In the genomic region with DNA sequence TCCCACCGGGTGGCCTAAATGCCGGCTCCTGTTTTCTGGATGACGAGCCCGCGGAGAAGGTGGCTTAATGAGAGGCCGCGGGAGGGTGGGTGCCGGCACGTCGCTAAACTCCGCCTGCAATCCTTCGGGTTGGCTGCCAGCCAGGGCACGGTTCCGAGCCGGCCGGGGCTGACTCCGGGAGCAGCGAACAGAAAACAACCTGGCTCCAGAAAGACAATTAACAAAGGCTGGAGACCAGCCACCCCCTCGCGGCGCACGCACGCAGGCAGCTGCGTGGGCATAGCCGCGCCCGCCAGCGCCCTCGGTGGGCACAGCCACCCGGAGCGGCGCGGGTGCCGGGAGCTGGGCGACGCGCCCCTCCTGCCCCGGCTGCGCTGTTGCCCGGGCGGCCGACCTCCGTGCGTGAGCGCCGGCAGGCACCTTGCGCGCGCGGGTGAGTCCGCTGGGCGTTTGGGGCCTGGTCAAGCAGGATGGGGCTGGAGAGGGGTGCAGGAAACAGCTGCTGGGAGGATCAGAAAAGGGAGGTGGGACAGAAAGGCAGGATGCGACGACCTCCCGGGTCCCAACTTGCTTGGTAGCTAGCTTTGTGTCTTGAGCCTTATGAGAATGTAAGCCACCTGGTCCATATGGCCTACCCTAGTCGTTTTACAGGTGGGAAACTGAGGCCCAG, we compare ENCODE assay signal across 8 cellular contexts. TPM values are rescaled to one million over a fixed set of nuclear protein-coding genes. Genes with fewer than 3 reads are reported as not detected.
DNase-seq lines count a peak whose midpoint lies in the region; ATAC-seq and TF ChIP-seq lines count a peak whose summit lies in the region.

A gene with protein sequence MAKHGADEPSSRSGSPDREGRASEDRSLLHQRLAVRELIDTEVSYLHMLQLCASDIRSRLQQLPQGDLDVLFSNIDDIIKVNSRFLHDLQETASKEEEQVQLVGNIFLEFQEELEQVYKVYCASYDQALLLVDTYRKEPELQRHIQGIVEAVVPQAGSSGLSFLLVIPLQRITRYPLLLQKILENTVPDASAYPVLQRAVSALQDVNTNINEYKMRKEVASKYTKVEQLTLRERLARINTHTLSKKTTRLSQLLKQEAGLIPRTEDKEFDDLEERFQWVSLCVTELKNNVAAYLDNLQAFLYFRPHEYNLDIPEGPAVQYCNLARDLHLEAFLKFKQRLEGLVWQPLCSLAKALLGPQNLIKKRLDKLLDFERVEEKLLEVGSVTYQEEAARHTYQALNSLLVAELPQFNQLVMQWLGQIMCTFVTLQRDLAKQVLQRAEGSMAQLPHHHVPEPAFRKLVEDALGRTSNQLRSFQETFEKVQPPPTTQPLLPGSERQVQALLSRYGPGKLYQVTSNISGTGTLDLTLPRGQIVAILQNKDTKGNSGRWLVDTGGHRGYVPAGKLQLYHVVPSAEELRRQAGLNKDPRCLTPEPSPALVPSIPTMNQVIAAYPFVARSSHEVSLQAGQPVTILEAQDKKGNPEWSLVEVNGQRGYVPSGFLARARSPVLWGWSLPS (plus strand): TSS at position 307 of the 670 bp plus-strand sequence. CDS start 16,272 bp downstream, outside the sequence.

- WGBS in IMR-90 (ENCODE audit: extremely low coverage in 2 of 2, insufficient read length in 1 of 2), 2 experiments: 6% methylated on average over 48 of the region's 56 CpGs; no CpG with 5 or more reads in 1 of the 2 experiments
- WGBS in mammary epithelial cell (ENCODE audit: low coverage, missing lambda C conversion rate): 3% methylated on average over 31 of the region's 56 CpGs

- no peak within 1 kb of the TSS for H3K56ac ChIP-seq in IMR-90 (ENCODE audit: extremely low read depth, insufficient read depth, low read length)

- intact Hi-C loops in IMR-90 (cut with micrococcal nuclease): loop anchor here (5.0 kb wide), 1 partner anchor 36 kb away; no protein-coding TSS in a partner anchor
- intact Hi-C loops in mammary epithelial cell (cut with micrococcal nuclease): loop anchor here (1.0 kb wide), 1 partner anchor 37 kb away; no protein-coding TSS in a partner anchor
- intact Hi-C loops in gastrocnemius medialis (cut with DNase I; ENCODE audit: low total_unique reads): no loop called here

- no TSS peak for BruUV-seq in IMR-90 (replicated peaks; lab: Mats Ljungman, UMichigan)
- TSS peak; percentile 57 for BruUV-seq in mammary epithelial cell (replicated peaks; lab: Mats Ljungman, UMichigan)

- no peaks in the 10 kb centered on the region; a peak in 1 of 4 replicates for H3K79me1 ChIP-seq in IMR-90 (ENCODE audit: low read depth in 1 of 2, low read length in 2 of 2)

- peaks cover 2% of the 10 kb centered on the region for H3K79me2 ChIP-seq in mammary epithelial cell (ENCODE audit: insufficient read depth, low read length)

- H2AFZ ChIP-seq in IMR-90 (replicated peaks; ENCODE audit: low read length, poor library complexity) (peak within 1 kb of the TSS; percentile 92), mammary epithelial cell (ENCODE audit: low read depth, low read length) (peak within 1 kb of the TSS; percentile 99)

- H3K4ac ChIP-seq in IMR-90 (ENCODE audit: low read depth, low read length): peak within 1 kb of the TSS; percentile 75

- H3K4me2 ChIP-seq in IMR-90 (ENCODE audit: low read depth, low read length): peak within 1 kb of the TSS; percentile 50
- H3K4me2 ChIP-seq in mammary epithelial cell (ENCODE audit: insufficient read depth, low read depth, low read length): peak within 1 kb of the TSS; percentile 89

- ATAC-seq in IMR-90 (ENCODE audit: low read depth): peak; percentile 77
- ATAC-seq in gastrocnemius medialis: peak; percentile 68 to 86
- ATAC-seq in HG03378 (IDR thresholded peaks at IDR 0.05; ENCODE audit: unreplicated experiment): no peak
- ATAC-seq in HG03135 (IDR thresholded peaks at IDR 0.05; ENCODE audit: unreplicated experiment): no peak

- H2BK5ac ChIP-seq in IMR-90 (ENCODE audit: low read depth, low read length, poor library complexity, severe bottlenecking): no peak within 1 kb of the TSS

- POLR2A ChIA-PET in IMR-90 (lab: Charles Lee; ENCODE audit: unreplicated experiment): no interaction called here

- H3K14ac ChIP-seq in IMR-90 (replicated peaks; ENCODE audit: low read depth, low read length): peak within 1 kb of the TSS; percentile 85

- H4K5ac ChIP-seq in IMR-90 (ENCODE audit: low read depth, low read length): peak within 1 kb of the TSS; percentile 42

- H3K18ac ChIP-seq in IMR-90 (ENCODE audit: low read depth, low read length): peak within 1 kb of the TSS; percentile 60

- H3K4me1 ChIP-seq in IMR-90 (ENCODE audit: control insufficient read depth, insufficient read depth, low read length): peaks cover 8% of the 10 kb centered on the region
- H3K4me1 ChIP-seq in mammary epithelial cell (ENCODE audit: insufficient read depth, low read length): peaks cover 15% of the 10 kb centered on the region
- peaks cover 15 to 35% of the 10 kb centered on the region in 2 donors for H3K4me1 ChIP-seq in gastrocnemius medialis

- H2BK20ac ChIP-seq in IMR-90 (ENCODE audit: low read depth, low read length): 0 out of 2 replicates have a peak within 1 kb of the TSS, but pooled peaks have one; percentile 76

- no peak for TF ChIP-seq RAD21 in IMR-90 (IDR thresholded peaks at IDR 0.05; ENCODE audit: low read length)

- H2AK5ac ChIP-seq in IMR-90 (ENCODE audit: low read depth, low read length): peak within 1 kb of the TSS; percentile 89

- H3K27me3 ChIP-seq in IMR-90 (ENCODE audit: control insufficient read depth, insufficient read depth, low read length) (no peaks in the 10 kb centered on the region), mammary epithelial cell (ENCODE audit: insufficient read depth, low read length) (no peaks in the 10 kb centered on the region), gastrocnemius medialis (no peaks in the 10 kb centered on the region)

- peak within 1 kb of the TSS; percentile 39 for H3K4me3 ChIP-seq in IMR-90 (ENCODE audit: insufficient read depth, low read depth, low read length)
- H3K4me3 ChIP-seq in mammary epithelial cell (replicated peaks in 1 of 3; ENCODE audit: insufficient read depth in 1 of 3, low read depth in 2 of 3, low read length in 3 of 3): peak within 1 kb of the TSS; percentile 37 to 61 (median 52)
- H3K4me3 ChIP-seq in gastrocnemius medialis: peak within 1 kb of the TSS; percentile 65 to 75 (median 69)

- H3K36me3 ChIP-seq in IMR-90 (ENCODE audit: control insufficient read depth, insufficient read depth, low read length) (no peaks in the 10 kb centered on the region), mammary epithelial cell (ENCODE audit: insufficient read depth, low read length) (no peaks in the 10 kb centered on the region), gastrocnemius medialis (no peaks in the 10 kb centered on the region)

- H3K9me1 ChIP-seq in IMR-90 (ENCODE audit: insufficient read depth, low read length): peaks cover 4% of the 10 kb centered on the region

- H3K27ac ChIP-seq in IMR-90 (ENCODE audit: insufficient read depth, low read length): no peak within 1 kb of the TSS
- peak within 1 kb of the TSS; percentile 81 for H3K27ac ChIP-seq in mammary epithelial cell (ENCODE audit: insufficient read depth, low read depth, low read length)
- H3K27ac ChIP-seq in gastrocnemius medialis: peak within 1 kb of the TSS; percentile 78 to 89 (median 80)

- peak within 1 kb of the TSS; percentile 9 to 79; a peak in 3 of 4 replicates for H4K8ac ChIP-seq in IMR-90 (ENCODE audit: low read depth in 2 of 2, low read length in 2 of 2)

- peak within 1 kb of the TSS; percentile 85 for H3K23ac ChIP-seq in IMR-90 (ENCODE audit: low read depth, low read length)

- H3K9me3 ChIP-seq in IMR-90 (ENCODE audit: control insufficient read depth, insufficient read depth, low read length) (no peaks in the 10 kb centered on the region), mammary epithelial cell (replicated peaks; ENCODE audit: insufficient read depth, low read length) (no peaks in the 10 kb centered on the region), gastrocnemius medialis (no peaks in the 10 kb centered on the region)

- in situ Hi-C loops in IMR-90 (cut with MboI; ENCODE audit: low sequenced_read_pairs): no loop called here
- in situ Hi-C loops in mammary epithelial cell (cut with MboI; ENCODE audit: low sequenced_read_pairs in 2 of 2): no loop called here
- in situ Hi-C loops in gastrocnemius medialis (cut with MboI; ENCODE audit: low sequenced_read_pairs in 4 of 4): loop anchor here in 1 of 4 donors (25.0 kb wide), 1 partner anchor 419 kb away; no protein-coding TSS in a partner anchor

- dilution Hi-C loops in IMR-90 (cut with HindIII; ENCODE audit: low sequenced_read_pairs, unreplicated experiment) (no loop called here), mammary epithelial cell (cut with HindIII; ENCODE audit: low sequenced_read_pairs) (no loop called here)

- H4K20me1 ChIP-seq in IMR-90 (ENCODE audit: insufficient read depth, low read length) (no peaks in the 10 kb centered on the region), mammary epithelial cell (ENCODE audit: insufficient read depth, low read length) (no peaks in the 10 kb centered on the region)

- CTCF ChIA-PET in IMR-90 (lab: Yijun Ruan, JAX) (interaction anchor here (0.7 to 1.1 kb wide), 3 partner anchors 11 to 37 kb away, joined by 3 read pairs; no protein-coding TSS in a partner anchor), mammary epithelial cell (lab: Charles Lee; ENCODE audit: low non-redundant PET) (interaction anchor here (0.8 kb wide), 1 partner anchor 38 kb away, joined by 3 read pairs; no protein-coding TSS in a partner anchor)

- H2BK120ac ChIP-seq in IMR-90 (ENCODE audit: low read depth, low read length): peak within 1 kb of the TSS; percentile 62

- DNase-seq in C1 segment of cervical spinal cord (lab: John Stamatoyannopoulos, UW): peak in 13 of 14 donors; percentile 26 to 95 (median 79)
- no peak for DNase-seq in IMR-90
- DNase-seq in T-helper 2 cell: peak in 3 of 5 experiments; percentile 15 to 50 (median 22)
- peak; percentile 77 for DNase-seq in mammary epithelial cell
- peak; percentile 49 for DNase-seq in iPS-NIHi7 (ENCODE audit: extremely low spot score)
- peak; percentile 44 to 79 for DNase-seq in gastrocnemius medialis

- peak within 1 kb of the TSS; percentile 15; the same call in 1 of the 2 replicates for H3K9ac ChIP-seq in IMR-90 (ENCODE audit: low read depth, low read length)
- peak within 1 kb of the TSS; percentile 85 for H3K9ac ChIP-seq in mammary epithelial cell (ENCODE audit: insufficient read depth, low read length)

- H4K91ac ChIP-seq in IMR-90 (ENCODE audit: insufficient read depth, low read depth, low read length): peak within 1 kb of the TSS; percentile 39

- TF ChIP-seq POLR2A in IMR-90 (IDR thresholded peaks at IDR 0.05; ENCODE audit: low read depth, low read length) (no peak), gastrocnemius medialis (IDR thresholded peaks at IDR 0.05) (peak; percentile 30 to 48)

- TF ChIP-seq CTCF in IMR-90 (conservative IDR thresholded peaks at IDR 0.05; ENCODE audit: low read depth, low read length) (no peak), mammary epithelial cell (conservative IDR thresholded peaks at IDR 0.05 in 1 of 2, IDR thresholded peaks at IDR 0.05 in 1 of 2; ENCODE audit: extremely low read depth in 1 of 2, insufficient read depth in 1 of 2, low read depth in 1 of 2, low read length in 2 of 2) (no peak), gastrocnemius medialis (IDR thresholded peaks at IDR 0.05 in 4 of 5, conservative IDR thresholded peaks at IDR 0.05 in 1 of 5) (peak in 1 of 5 experiments; percentile 13)

- peak within 1 kb of the TSS; percentile 68 for H2AK9ac ChIP-seq in IMR-90 (replicated peaks; ENCODE audit: low read depth, low read length, poor library complexity)

- H2BK15ac ChIP-seq in IMR-90 (ENCODE audit: low read depth, low read length): no peak within 1 kb of the TSS; the same call in 2 of the 3 replicates

RNA-seq across cellular contexts. Expression of the gene that starts here (rescaled TPM):
- total RNA-seq in IMR-90 (2012; rRNA removed) (0.28 and 0.54 TPM in 2 replicates), mammary epithelial cell (10 to 100 TPM; 11.0 to 35.2 TPM), gastrocnemius medialis (10 to 100 TPM in 3 of 4 donors, 1 to 10 TPM in 1; 9.5 to 28.6 (median 21.0) TPM)
- polyA plus RNA-seq in IMR-90 (2012; rRNA removed) (0.39 and 0.42 TPM in 2 replicates), mammary epithelial cell (5.1 TPM)
- 0.15 and 0.37 TPM in 2 replicates for polyA plus RNA-seq in IMR-90 (2012; cell fraction: cytosol; rRNA removed)
- polyA plus RNA-seq in IMR-90 (2012; cell fraction: nucleus; rRNA removed; ENCODE audit: low replicate concordance): 0.74 and 1.1 TPM in 2 replicates
- 7.6 TPM for polyA minus RNA-seq in mammary epithelial cell

Comparison
In these comparisons a context has a peak if more than half of its experiments do, and no peak if none do; other contexts are left out.
1. ATAC-seq: peak in IMR-90 (single experiment) and gastrocnemius medialis (2 of 2); none in HG03378 (single experiment) and HG03135 (single experiment).
2. Peak in every context shown above with its lines, with median percentiles within 50 percentile points of each other: H3K4me3 ChIP-seq.